Comparison of ENCODE assay signal across 8 cellular contexts in the genomic region with DNA sequence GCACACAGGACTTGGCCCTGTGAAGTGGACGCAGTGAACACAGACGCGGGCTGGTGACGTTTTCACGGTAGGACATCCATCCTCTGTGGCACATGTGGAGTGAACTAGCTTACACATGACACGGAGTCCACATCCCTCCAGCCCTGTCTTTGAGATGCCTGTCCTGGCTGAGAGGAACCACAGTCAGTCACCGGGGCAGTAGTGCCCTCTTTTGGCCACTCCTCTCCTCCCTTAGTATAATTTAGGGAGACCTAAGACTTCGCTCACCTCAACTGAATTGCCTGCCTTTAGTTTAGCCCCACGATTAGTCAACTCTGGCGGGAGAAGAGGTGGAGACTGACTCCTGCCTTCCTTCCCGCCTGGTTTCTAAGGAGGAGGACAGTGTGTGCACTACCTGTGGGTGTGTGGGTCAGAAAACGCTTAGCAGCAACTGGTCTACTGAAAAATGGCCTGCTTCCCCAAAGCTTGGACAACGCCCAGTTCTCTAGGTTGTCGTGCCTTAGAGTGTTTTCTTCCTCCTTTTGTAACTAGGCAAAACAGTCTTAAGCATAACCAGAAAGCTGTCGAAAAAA.
A peak's percentile ranks its signal among the peaks of the same experiment; 100 is the strongest.
DNase-seq lines count a peak whose midpoint lies in the region; ATAC-seq and TF ChIP-seq lines count a peak whose summit lies in the region.

No MANE protein-coding gene starts in this region.

- H3K27me3 ChIP-seq in ACC112 (ENCODE audit: insufficient read depth, low read length) (no peaks in the 10 kb centered on the region), heart right ventricle (no peaks in the 10 kb centered on the region), HAP-1 (ENCODE audit: low read depth) (no peaks in the 10 kb centered on the region)

- no peaks in the 10 kb centered on the region for H3K79me2 ChIP-seq in ACC112 (ENCODE audit: control insufficient read depth, insufficient read depth, low read length, unreplicated experiment)

- H3K4me3 ChIP-seq in ACC112 (ENCODE audit: low read depth, low read length): no peak overlapping the region
- no peak overlapping the region for H3K4me3 ChIP-seq in heart right ventricle
- no peak overlapping the region for H3K4me3 ChIP-seq in HAP-1

- in situ Hi-C loops in HAP-1 (cut with MboI; ENCODE audit: low sequenced_read_pairs): no loop called here

- 75 to 81% methylated on average over 15 of the region's 15 CpGs for WGBS in heart right ventricle, 2 donors

- no peak overlapping the region for H2AFZ ChIP-seq in ACC112 (ENCODE audit: low read length, unreplicated experiment)

- DNase-seq in SKM-1 treated with dmso at 0.1 percent for 144 hours (lab: John Stamatoyannopoulos, UW; ENCODE audit: unreplicated experiment) (peak; percentile 80), heart right ventricle (no peak), superior temporal gyrus (ENCODE audit: extremely low spot score) (peak; percentile 73), HAP-1 (ENCODE audit: low spot score in 2 of 2) (no peak), NCI-H1105 (lab: John Stamatoyannopoulos, UW) (no peak)

- H3K4me1 ChIP-seq in ACC112 (ENCODE audit: control insufficient read depth, insufficient read depth, low read length, unreplicated experiment): peaks cover 55% of the 10 kb centered on the region
- H3K4me1 ChIP-seq in heart right ventricle: peaks cover 3 to 94% (median 39%) of the 10 kb centered on the region in 9 donors
- no peaks in the 10 kb centered on the region for H3K4me1 ChIP-seq in HAP-1

- peak; percentile 44 for ATAC-seq in GM18907 (IDR thresholded peaks at IDR 0.05; ENCODE audit: unreplicated experiment)
- peak; percentile 43 for ATAC-seq in HG03045 (IDR thresholded peaks at IDR 0.05; ENCODE audit: unreplicated experiment)
- peak in 7 of 8 donors; percentile 19 to 54 (median 42) for ATAC-seq in heart right ventricle

- TF ChIP-seq CTCF in heart right ventricle (IDR thresholded peaks at IDR 0.05): peak in 5 of 9 donors; percentile 22 to 39 (median 24)

- H3K9me3 ChIP-seq in heart right ventricle: no peaks in the 10 kb centered on the region
- H3K9me3 ChIP-seq in HAP-1: no peaks in the 10 kb centered on the region

- intact Hi-C loops in heart right ventricle (cut with DNase I): loop anchor here in 1 of 10 donors (10.0 kb wide), 1 partner anchor 153 kb away; no protein-coding TSS in a partner anchor

- peak overlapping the region; percentile 58 for H3K27ac ChIP-seq in ACC112 (ENCODE audit: low read depth, low read length)
- H3K27ac ChIP-seq in heart right ventricle: peak overlapping the region in 8 of 10 donors; percentile 33 to 91 (median 53)

- H3K36me3 ChIP-seq in ACC112 (ENCODE audit: insufficient read depth, low read length): peaks cover 22% of the 10 kb centered on the region
- H3K36me3 ChIP-seq in heart right ventricle: peaks cover 0 to 20% (median 0%) of the 10 kb centered on the region in 9 donors
- H3K36me3 ChIP-seq in HAP-1 (replicated peaks): no peaks in the 10 kb centered on the region

Comparison
In these comparisons a context has a peak if more than half of its experiments do, and no peak if none do; other contexts are left out.
1. DNase-seq: peak in SKM-1 treated with dmso at 0.1 percent for 144 hours (single experiment) and superior temporal gyrus (single experiment); none in heart right ventricle (0 of 2), HAP-1 (0 of 2) and NCI-H1105 (single experiment).
2. Peak in every context shown above with its lines, with median percentiles within 50 percentile points of each other: ATAC-seq.